8 cellular contexts compared by ENCODE assay signal in the genomic region with DNA sequence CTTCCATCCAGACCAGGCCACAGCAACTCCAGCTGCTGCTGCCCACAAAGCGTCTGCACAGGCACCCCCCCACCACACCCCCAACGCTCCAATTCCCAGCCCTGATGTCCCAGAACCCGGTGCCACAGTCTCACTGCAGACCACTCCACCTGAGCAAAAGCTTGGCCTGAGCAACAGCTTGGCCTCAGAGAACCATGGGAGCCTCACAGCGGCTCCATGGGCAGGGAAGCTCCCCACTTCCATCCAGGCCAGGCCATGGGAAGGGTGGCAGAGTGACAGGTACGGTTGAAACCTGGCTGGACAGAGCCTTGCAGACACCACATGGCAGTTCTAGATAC. TPM values are rescaled to one million over a fixed set of nuclear protein-coding genes. Genes with fewer than 3 reads are reported as not detected.
DNase-seq lines count a peak whose midpoint lies in the region; FAIRE-seq and TF ChIP-seq lines count a peak whose summit lies in the region.
"Had no signal": no experiment of that assay in that cellular context is flagged by ENCODE, and none has a peak within 500 bp of the region (broad histone marks: within the 10 kb centered on the region; RNA-seq: fewer than 3 reads in every experiment).

No MANE protein-coding gene starts in this region.

- CTCF ChIA-PET in RWPE1 (lab: Yijun Ruan, JAX): interaction anchor here (0.8 kb wide), 1 partner anchor 22 kb away, joined by 3 read pairs; no protein-coding TSS in a partner anchor

- H3K4me3 ChIP-seq in hepatocyte (no peak overlapping the region), stomach smooth muscle (ENCODE audit: low read length in 2 of 2) (no peak overlapping the region)

- WGBS in hepatocyte (ENCODE audit: low lambda C conversion rate, missing lambda C conversion rate): 69% methylated on average over 5 of the region's 5 CpGs

- no peaks in the 10 kb centered on the region for H3K36me3 ChIP-seq in hepatocyte (replicated peaks; ENCODE audit: insufficient read depth, low read depth)
- H3K36me3 ChIP-seq in stomach smooth muscle (ENCODE audit: control insufficient read depth in 2 of 2, insufficient read depth in 2 of 2, low read length in 2 of 2): peaks cover 8 to 9% of the 10 kb centered on the region in 2 donors

- no peaks in the 10 kb centered on the region for H3K9me2 ChIP-seq in hepatocyte (replicated peaks; ENCODE audit: insufficient read depth)

- DNase-seq in RWPE1 (ENCODE audit: low spot score) (no peak), hepatocyte (ENCODE audit: low spot score) (no peak), GM19239 (ENCODE audit: insufficient read length, low spot score) (no peak)
- no peak for DNase-seq in activated CD4-positive, CD25-positive, alpha-beta regulatory T cell treated with anti-CD3 and anti-CD28 coated beads, Interleukin-2, amount 50 U/mL, for 72 hours
- DNase-seq in stimulated activated naive CD4-positive, alpha-beta T cell (lab: John Stamatoyannopoulos, UW): no peak
- DNase-seq: activated gamma-delta T cell treated with Interleukin-2 at 50 U/mL for 16 hours, head of caudate nucleus had no signal

- H4K20me1 ChIP-seq in hepatocyte (ENCODE audit: insufficient read depth, poor library complexity, severe bottlenecking): peaks cover 77% of the 10 kb centered on the region

- no peaks in the 10 kb centered on the region for H3K9me3 ChIP-seq in hepatocyte (ENCODE audit: low read depth)
- H3K9me3 ChIP-seq in stomach smooth muscle (ENCODE audit: control insufficient read depth in 2 of 2, low read length in 2 of 2): no peaks in the 10 kb centered on the region

- H3K4me2 ChIP-seq in hepatocyte: peak overlapping the region; percentile 83

- peak overlapping the region; percentile 20 to 36 for H3K9ac ChIP-seq in stomach smooth muscle (ENCODE audit: low read length in 2 of 2)

- TF ChIP-seq CTCF in RWPE1 (conservative IDR thresholded peaks at IDR 0.05; ENCODE audit: low read depth) (no peak), hepatocyte (IDR thresholded peaks at IDR 0.05; ENCODE audit: poor library complexity) (no peak)

- POLR2A ChIA-PET in RWPE1 (lab: Yijun Ruan, JAX; ENCODE audit: low non-redundant PET): interaction anchor here (0.8 to 0.9 kb wide), 2 partner anchors 11 to 18 kb away, joined by 3 read pairs; no protein-coding TSS in a partner anchor

- no peaks in the 10 kb centered on the region for H3K27me3 ChIP-seq in hepatocyte
- no peaks in the 10 kb centered on the region for H3K27me3 ChIP-seq in stomach smooth muscle (ENCODE audit: control insufficient read depth in 1 of 2, insufficient read depth in 2 of 2, low read length in 2 of 2)

- H3K27ac ChIP-seq in RWPE1 (peak overlapping the region; percentile 100), hepatocyte (peak overlapping the region; percentile 99), stomach smooth muscle (ENCODE audit: low read length) (peak overlapping the region; percentile 76)

- H3K4me1 ChIP-seq in hepatocyte (ENCODE audit: insufficient read depth): peaks cover 64% of the 10 kb centered on the region
- peaks cover 62% of the 10 kb centered on the region for H3K4me1 ChIP-seq in stomach smooth muscle (ENCODE audit: control insufficient read depth, insufficient read depth, low read length)

- no peak for FAIRE-seq in GM19239 (lab: Jason Lieb, UNC)

- peaks cover 97% of the 10 kb centered on the region for H3K79me2 ChIP-seq in hepatocyte

- no peak overlapping the region for H2AFZ ChIP-seq in hepatocyte

RNA-seq across cellular contexts. Expression of a gene that starts 13.2 kb away (rescaled TPM):
- 91.4 and 113 TPM in 2 replicates for total RNA-seq in hepatocyte
- polyA plus RNA-seq in hepatocyte: 147 and 158 TPM in 2 replicates

RNA-seq across cellular contexts. Expression of a gene that starts 24.1 kb away (rescaled TPM):
- 1.4 and 2.3 TPM in 2 replicates for total RNA-seq in hepatocyte
- 0.62 and 1.1 TPM in 2 replicates for polyA plus RNA-seq in hepatocyte

RNA-seq across cellular contexts. Expression of a gene that starts 32.5 kb away (rescaled TPM):
- total RNA-seq in hepatocyte: 3.1 and 3.3 TPM in 2 replicates
- polyA plus RNA-seq in hepatocyte: 8.7 and 9.0 TPM in 2 replicates

RNA-seq across cellular contexts. Expression of a gene that starts 32.8 kb away (rescaled TPM):
- total RNA-seq in hepatocyte: 12.5 and 13.8 TPM in 2 replicates
- 33.8 and 51.4 TPM in 2 replicates for polyA plus RNA-seq in hepatocyte

RNA-seq across cellular contexts. Expression of a gene that starts 43.2 kb away (rescaled TPM):
- total RNA-seq in hepatocyte: 21.5 and 23.8 TPM in 2 replicates
- 30.2 and 40.5 TPM in 2 replicates for polyA plus RNA-seq in hepatocyte
